ENCODE assay signal across 19 cellular contexts in genomic region chr15:81955709-81956108, GRCh38.
A peak's percentile ranks its signal among the peaks of the same experiment; 100 is the strongest.
DNase-seq lines count a peak whose midpoint lies in the region; FAIRE-seq and TF ChIP-seq lines count a peak whose summit lies in the region.
"Had no signal": no experiment of that assay in that cellular context is flagged by ENCODE, and none has a peak within 500 bp of the region (broad histone marks: within the 10 kb centered on the region; RNA-seq: fewer than 3 reads in every experiment).

No MANE protein-coding gene starts in this region.

- no peak for TF ChIP-seq POLR2A in GM12891 (IDR thresholded peaks at IDR 0.05; ENCODE audit: low read depth, low read length)
- no peak for TF ChIP-seq POLR2A in esophagus squamous epithelium (IDR thresholded peaks at IDR 0.05)

- no peaks in the 10 kb centered on the region for H3K36me3 Mint-ChIP-seq in astrocyte (ENCODE audit: low read depth, unreplicated experiment)
- H3K36me3 Mint-ChIP-seq: CD14-positive monocyte had no signal

- H3K9me2 ChIP-seq in GM23248 (ENCODE audit: insufficient read depth): no peaks in the 10 kb centered on the region
- H3K9me2 ChIP-seq: SK-N-SH had no signal

- WGBS in GM23248 (ENCODE audit: low coverage in 1 of 2, low lambda C conversion rate in 2 of 2, missing lambda C conversion rate in 2 of 2), 2 experiments: 21 to 42% methylated on average over 1 of the region's 1 CpG
- 14% methylated on average over 1 of the region's 1 CpG for WGBS in smooth muscle cell (ENCODE audit: low lambda C conversion rate)
- 62% methylated on average over 1 of the region's 1 CpG for WGBS in esophagus squamous epithelium, 2 donors

- H3K27ac ChIP-seq in GM23248 (no peak overlapping the region), astrocyte (ENCODE audit: low read depth, low read length) (no peak overlapping the region), smooth muscle cell (ENCODE audit: low read depth) (peak overlapping the region; percentile 43), esophagus squamous epithelium (no peak overlapping the region)

- H3K4me1 Mint-ChIP-seq in astrocyte (ENCODE audit: low read depth, unreplicated experiment): peaks cover 16% of the 10 kb centered on the region
- H3K4me1 Mint-ChIP-seq: CD14-positive monocyte had no signal

- H3K9me3 ChIP-seq in GM23248 (ENCODE audit: low read depth) (no peaks in the 10 kb centered on the region), astrocyte (ENCODE audit: insufficient read depth, low read depth, low read length) (no peaks in the 10 kb centered on the region), smooth muscle cell (replicated peaks; ENCODE audit: low read depth) (no peaks in the 10 kb centered on the region), esophagus squamous epithelium (no peaks in the 10 kb centered on the region)
- H3K9me3 ChIP-seq: SK-N-SH had no signal

- H3K27ac Mint-ChIP-seq in astrocyte (ENCODE audit: unreplicated experiment): no peak overlapping the region
- H3K27ac Mint-ChIP-seq: CD14-positive monocyte, H9 had no signal

- TF ChIP-seq CTCF in astrocyte (IDR thresholded peaks at IDR 0.05; ENCODE audit: insufficient read depth, low read depth, low read length) (no peak), smooth muscle cell (IDR thresholded peaks at IDR 0.05; ENCODE audit: borderline replicate concordance, insufficient read depth, poor library complexity, severe bottlenecking) (no peak), esophagus squamous epithelium (IDR thresholded peaks at IDR 0.05) (no peak)

- H3K9me3 Mint-ChIP-seq in astrocyte (ENCODE audit: unreplicated experiment): no peaks in the 10 kb centered on the region
- H3K9me3 Mint-ChIP-seq: H9 had no signal

- H3K79me2 ChIP-seq in GM23248 (ENCODE audit: insufficient read depth) (no peaks in the 10 kb centered on the region), astrocyte (ENCODE audit: insufficient read depth, low read length) (no peaks in the 10 kb centered on the region), smooth muscle cell (ENCODE audit: low read depth) (no peaks in the 10 kb centered on the region)

- H4K20me1 ChIP-seq in GM23248 (ENCODE audit: insufficient read depth): no peaks in the 10 kb centered on the region
- no peaks in the 10 kb centered on the region for H4K20me1 ChIP-seq in astrocyte (ENCODE audit: insufficient read depth, low read length)
- no peaks in the 10 kb centered on the region for H4K20me1 ChIP-seq in smooth muscle cell (ENCODE audit: low read depth)

- in situ Hi-C loops in GM23248 (cut with MboI): no loop called here

- no peak overlapping the region for H3K4me3 Mint-ChIP-seq in astrocyte (ENCODE audit: unreplicated experiment)
- H3K4me3 Mint-ChIP-seq: CD14-positive monocyte, H9 had no signal

- DNase-seq in GM23248: peak; percentile 23
- DNase-seq in astrocyte (ENCODE audit: low read depth): peak; percentile 16
- peak; percentile 30 for DNase-seq in iris pigment epithelial cell (ENCODE audit: low read depth)
- DNase-seq in smooth muscle cell (lab: John Stamatoyannopoulos, UW; ENCODE audit: unreplicated experiment): no peak
- no peak for DNase-seq in GM12891 (ENCODE audit: insufficient read length, low spot score)
- no peak for DNase-seq in NCI-H1694 (lab: John Stamatoyannopoulos, UW)
- no peak for DNase-seq in activated CD4-positive, alpha-beta T cell treated with anti-CD3 and anti-CD28 coated beads for 1 hour
- DNase-seq in esophagus squamous epithelium (lab: John Stamatoyannopoulos, UW): no peak
- DNase-seq: AML-193, DMS79 treated with DMSO at 0.1 percent for 48 hours, H9, NCI-H1092 treated with DMSO at 0.1 percent for 48 hours, NCI-H2081 treated with DMSO at 0.1 percent for 48 hours, NCI-H774, OCI-M1, SHP77, SK-N-SH had no signal

- FAIRE-seq in astrocyte (lab: Jason Lieb, UNC) (peak; percentile 70), GM12891 (lab: Jason Lieb, UNC) (no peak)
- FAIRE-seq: G401.6 had no signal

- H3K9ac ChIP-seq in GM23248 (no peak overlapping the region), astrocyte (ENCODE audit: low read length) (no peak overlapping the region), smooth muscle cell (ENCODE audit: low read depth) (no peak overlapping the region)
- H3K9ac ChIP-seq: SK-N-SH had no signal

- H3K27me3 Mint-ChIP-seq in astrocyte (ENCODE audit: low read depth, unreplicated experiment): no peaks in the 10 kb centered on the region

- H3K36me3 ChIP-seq in GM23248 (ENCODE audit: low read depth) (no peaks in the 10 kb centered on the region), astrocyte (ENCODE audit: insufficient read depth, low read length) (no peaks in the 10 kb centered on the region), smooth muscle cell (ENCODE audit: low read depth) (no peaks in the 10 kb centered on the region), esophagus squamous epithelium (no peaks in the 10 kb centered on the region)

- H3F3A ChIP-seq in GM23248 (ENCODE audit: insufficient read depth) (0 out of 2 replicates have a peak, but pooled peaks cover 4% of the 10 kb centered on the region), smooth muscle cell (ENCODE audit: low read depth) (no peaks in the 10 kb centered on the region)

- no peaks in the 10 kb centered on the region for H3K27me3 ChIP-seq in GM23248 (replicated peaks; ENCODE audit: insufficient read depth)
- H3K27me3 ChIP-seq in astrocyte (ENCODE audit: insufficient read depth, low read length): no peaks in the 10 kb centered on the region
- no peaks in the 10 kb centered on the region for H3K27me3 ChIP-seq in smooth muscle cell (ENCODE audit: low read depth)
- peaks cover 0 to 4% (median 0%) of the 10 kb centered on the region in 4 donors for H3K27me3 ChIP-seq in esophagus squamous epithelium

- no peak overlapping the region for H2AFZ ChIP-seq in GM23248
- no peak overlapping the region for H2AFZ ChIP-seq in astrocyte (ENCODE audit: low read depth, low read length)
- H2AFZ ChIP-seq in smooth muscle cell (ENCODE audit: low read depth): no peak overlapping the region

- peaks cover 14% of the 10 kb centered on the region for H3K4me1 ChIP-seq in GM23248 (ENCODE audit: insufficient read depth)
- peaks cover 12% of the 10 kb centered on the region for H3K4me1 ChIP-seq in astrocyte (ENCODE audit: insufficient read depth, low read length)
- no peaks in the 10 kb centered on the region for H3K4me1 ChIP-seq in smooth muscle cell (ENCODE audit: low read depth)
- no peaks in the 10 kb centered on the region for H3K4me1 ChIP-seq in esophagus squamous epithelium

- H3K4me3 ChIP-seq in GM23248 (no peak overlapping the region), astrocyte (ENCODE audit: insufficient read depth, low read depth, low read length) (no peak overlapping the region), smooth muscle cell (no peak overlapping the region), esophagus squamous epithelium (no peak overlapping the region)

- intact Hi-C loops in esophagus squamous epithelium (cut with DNase I): no loop called here

- no peak overlapping the region for H3K4me2 ChIP-seq in GM23248 (ENCODE audit: unreplicated experiment)
- no peak overlapping the region for H3K4me2 ChIP-seq in astrocyte (ENCODE audit: low read length)
- no peak overlapping the region for H3K4me2 ChIP-seq in smooth muscle cell
- H3K4me2 ChIP-seq: SK-N-SH had no signal

TF ChIP-seq in GM12891, 5 proteins besides CTCF, POLR2A, EP300 and RAD21:
- TF ChIP-seq POLR2AphosphoS5 (IDR thresholded peaks at IDR 0.05; ENCODE audit: low read depth, low read length): no peak
- no peak for TF ChIP-seq PAX5 (IDR thresholded peaks at IDR 0.05; ENCODE audit: insufficient read depth, low read length, severe bottlenecking)
- TF ChIP-seq POU2F2 (IDR thresholded peaks at IDR 0.05; ENCODE audit: low read depth, low read length): no peak
- no peak for TF ChIP-seq TAF1 (IDR thresholded peaks at IDR 0.05; ENCODE audit: low read depth, low read length)
- no peak for TF ChIP-seq SPI1 (IDR thresholded peaks at IDR 0.05; ENCODE audit: low read depth, low read length)

Comparison
In these comparisons a context has a peak if more than half of its experiments do, and no peak if none do; other contexts are left out.
1. DNase-seq: peak in GM23248 (single experiment), astrocyte (single experiment) and iris pigment epithelial cell (single experiment); none in smooth muscle cell (single experiment), GM12891 (single experiment), NCI-H1694 (single experiment), activated CD4-positive, alpha-beta T cell treated with anti-CD3 and anti-CD28 coated beads for 1 hour (single experiment) and esophagus squamous epithelium (single experiment).